Comparison of ENCODE assay signal across 8 cellular contexts in genomic region chr18:70422061-70422965, GRCh38.
DNase-seq lines count a peak whose midpoint lies in the region; ATAC-seq, FAIRE-seq and TF ChIP-seq lines count a peak whose summit lies in the region.

No MANE protein-coding gene starts in this region.

- WGBS in right lobe of liver (ENCODE audit: insufficient coverage, low coverage, low lambda C conversion rate, missing lambda C conversion rate): 0% methylated on average over 2 of the region's 3 CpGs
- 26 to 31% methylated on average over 3 of the region's 3 CpGs for WGBS in aorta, 2 donors

- intact Hi-C loops in right lobe of liver (cut with DNase I) (no loop called here), aorta (cut with DNase I) (loop anchor here (5.0 to 10.0 kb wide), 3 partner anchors 85 to 135 kb away; partner anchors contain the start of gene SOCS6 (in 1 of the 2))

- no peak for TF ChIP-seq POLR2A in right lobe of liver (IDR thresholded peaks at IDR 0.05)

- H3K4me3 ChIP-seq in bronchial epithelial cell (ENCODE audit: low read depth, low read length): no peak overlapping the region
- H3K4me3 ChIP-seq in right lobe of liver: no peak overlapping the region
- no peak overlapping the region for H3K4me3 ChIP-seq in aorta (ENCODE audit: low read length in 2 of 2)
- no peak overlapping the region for H3K4me3 ChIP-seq in effector memory CD4-positive, alpha-beta T cell (ENCODE audit: insufficient read depth, low read depth, low read length, poor library complexity, severe bottlenecking)

- ATAC-seq in right lobe of liver (peak; percentile 86 to 89 (median 88)), aorta (ENCODE audit: low FRiP score) (peak; percentile 87)

- H3K4me1 ChIP-seq in right lobe of liver (peaks cover 0 to 39% (median 21%) of the 10 kb centered on the region in 4 donors), aorta (ENCODE audit: control insufficient read depth in 1 of 2, insufficient read depth in 2 of 2, low read length in 2 of 2) (no peaks in the 10 kb centered on the region)
- no peaks in the 10 kb centered on the region for H3K4me1 ChIP-seq in effector memory CD4-positive, alpha-beta T cell (ENCODE audit: control insufficient read depth, insufficient read depth, low read length, poor library complexity, severe bottlenecking)

- H3K27ac ChIP-seq in right lobe of liver (peak overlapping the region; percentile 67 to 74 (median 73)), aorta (ENCODE audit: low read depth in 1 of 2, low read length in 2 of 2) (no peak overlapping the region)
- H3K27ac ChIP-seq in effector memory CD4-positive, alpha-beta T cell (ENCODE audit: insufficient read depth, low read length, poor library complexity, severe bottlenecking): no peak overlapping the region

- no peaks in the 10 kb centered on the region for H3K36me3 ChIP-seq in bronchial epithelial cell (ENCODE audit: control insufficient read depth, insufficient read depth, low read length)
- H3K36me3 ChIP-seq in right lobe of liver: no peaks in the 10 kb centered on the region
- H3K36me3 ChIP-seq in aorta (ENCODE audit: control insufficient read depth in 1 of 2, insufficient read depth in 2 of 2, low read length in 1 of 2): no peaks in the 10 kb centered on the region
- H3K36me3 ChIP-seq in effector memory CD4-positive, alpha-beta T cell (ENCODE audit: control insufficient read depth, insufficient read depth, low read length): no peaks in the 10 kb centered on the region

- no peak for TF ChIP-seq CTCF in bronchial epithelial cell (IDR thresholded peaks at IDR 0.05; ENCODE audit: insufficient read depth, low read length, severe bottlenecking)
- TF ChIP-seq CTCF in right lobe of liver (IDR thresholded peaks at IDR 0.05): no peak

- no peak for FAIRE-seq in bronchial epithelial cell (lab: Jason Lieb, UNC)

- no peaks in the 10 kb centered on the region for H3K27me3 ChIP-seq in bronchial epithelial cell (ENCODE audit: control insufficient read depth, insufficient read depth, low read length)
- H3K27me3 ChIP-seq in right lobe of liver: no peaks in the 10 kb centered on the region
- H3K27me3 ChIP-seq in aorta (ENCODE audit: control insufficient read depth in 1 of 2, insufficient read depth in 2 of 2, low read length in 1 of 2): no peaks in the 10 kb centered on the region
- H3K27me3 ChIP-seq in effector memory CD4-positive, alpha-beta T cell (replicated peaks; ENCODE audit: control insufficient read depth, insufficient read depth, low read length, poor library complexity, severe bottlenecking): no peaks in the 10 kb centered on the region

- DNase-seq in ELF-1 (ENCODE audit: low read depth, low spot score): peak; percentile 54
- DNase-seq in NCI-H2196 (lab: John Stamatoyannopoulos, UW; ENCODE audit: unreplicated experiment): peak; percentile 61
- DNase-seq in bronchial epithelial cell (ENCODE audit: low read depth): peak; percentile 92
- DNase-seq in right lobe of liver: peak; percentile 81 to 85 (median 84)
- peak; percentile 90 to 91 for DNase-seq in aorta
- no peak for DNase-seq in effector memory CD4-positive, alpha-beta T cell
- no peak for DNase-seq in activated CD4-positive, alpha-beta T cell treated with anti-CD3 and anti-CD28 coated beads for 48 hours
- no peak for DNase-seq in GM19238 (ENCODE audit: insufficient read length, low spot score)

- H3K9me3 ChIP-seq in right lobe of liver: no peaks in the 10 kb centered on the region
- no peaks in the 10 kb centered on the region for H3K9me3 ChIP-seq in aorta (ENCODE audit: control insufficient read depth, low read length)
- H3K9me3 ChIP-seq in effector memory CD4-positive, alpha-beta T cell (ENCODE audit: control insufficient read depth, low read length): no peaks in the 10 kb centered on the region

Comparison
In these comparisons a context has a peak if more than half of its experiments do, and no peak if none do; other contexts are left out.
1. DNase-seq: peak in ELF-1 (single experiment), NCI-H2196 (single experiment), bronchial epithelial cell (single experiment), right lobe of liver (3 of 3) and aorta (2 of 2); none in effector memory CD4-positive, alpha-beta T cell (0 of 3), activated CD4-positive, alpha-beta T cell treated with anti-CD3 and anti-CD28 coated beads for 48 hours (single experiment) and GM19238 (single experiment).
2. H3K27ac ChIP-seq: peak in right lobe of liver (3 of 3); none in aorta (0 of 2) and effector memory CD4-positive, alpha-beta T cell (single experiment).
3. intact Hi-C loops: an anchor here in aorta (5.0 to 10.0 kb wide); none called in right lobe of liver.